In the genomic region with DNA sequence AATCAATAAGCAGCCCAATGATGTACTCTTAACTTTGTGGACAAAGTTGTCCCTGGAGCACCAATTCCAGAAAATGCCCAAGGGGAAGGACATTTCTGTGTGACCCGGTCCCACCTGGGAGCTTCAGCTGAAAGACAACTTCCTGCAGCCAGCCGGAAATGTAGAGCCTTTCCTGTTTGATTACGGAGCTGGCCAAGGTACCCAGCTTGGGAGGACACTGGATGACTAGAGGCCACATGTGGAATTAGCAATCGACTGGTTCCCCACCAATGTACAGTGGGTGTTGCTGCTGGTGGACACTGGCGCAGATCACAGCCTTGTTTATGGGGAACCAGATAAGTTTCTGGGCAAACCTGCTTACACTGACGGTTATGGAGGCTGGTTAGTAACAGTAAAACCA, we compare ENCODE assay signal across 4 cellular contexts.
A peak's percentile ranks its signal among the peaks of the same experiment; 100 is the strongest.
TF ChIP-seq lines count a peak whose summit lies in the region.

No MANE protein-coding gene starts in this region.

TF ChIP-seq in A549, 52 proteins besides CTCF, POLR2A, EP300 and RAD21:
- TF ChIP-seq BHLHE40 (IDR thresholded peaks at IDR 0.05; ENCODE audit: low read depth, low read length) = no peak
- no peak for TF ChIP-seq HOXA7 (CRISPR knock-in tag; IDR thresholded peaks at IDR 0.05)
- TF ChIP-seq RNF2 (IDR thresholded peaks at IDR 0.05; ENCODE audit: borderline replicate concordance, low read depth) = no peak
- TF ChIP-seq REST (IDR thresholded peaks at IDR 0.05) = peak; percentile 43; the same call in 1 of the 2 replicates

TF ChIP-seq in GM23338, 12 proteins besides CTCF, POLR2A, EP300 and RAD21:
- TF ChIP-seq POLR2AphosphoS5 (IDR thresholded peaks at IDR 0.05; ENCODE audit: low read depth) = no peak
- TF ChIP-seq REST (IDR thresholded peaks at IDR 0.05; ENCODE audit: unreplicated experiment) = peak; percentile 51

TF ChIP-seq in Ishikawa, 13 proteins besides CTCF, POLR2A, EP300 and RAD21 (continued from another document):
- TF ChIP-seq REST (IDR thresholded peaks at IDR 0.05; ENCODE audit: low read depth) (peak; percentile 67), CEBPB (IDR thresholded peaks at IDR 0.05) (no peak)

TF ChIP-seq in WTC11, 78 proteins besides CTCF, POLR2A, EP300 and RAD21:
- TF ChIP-seq, protein P1, sequence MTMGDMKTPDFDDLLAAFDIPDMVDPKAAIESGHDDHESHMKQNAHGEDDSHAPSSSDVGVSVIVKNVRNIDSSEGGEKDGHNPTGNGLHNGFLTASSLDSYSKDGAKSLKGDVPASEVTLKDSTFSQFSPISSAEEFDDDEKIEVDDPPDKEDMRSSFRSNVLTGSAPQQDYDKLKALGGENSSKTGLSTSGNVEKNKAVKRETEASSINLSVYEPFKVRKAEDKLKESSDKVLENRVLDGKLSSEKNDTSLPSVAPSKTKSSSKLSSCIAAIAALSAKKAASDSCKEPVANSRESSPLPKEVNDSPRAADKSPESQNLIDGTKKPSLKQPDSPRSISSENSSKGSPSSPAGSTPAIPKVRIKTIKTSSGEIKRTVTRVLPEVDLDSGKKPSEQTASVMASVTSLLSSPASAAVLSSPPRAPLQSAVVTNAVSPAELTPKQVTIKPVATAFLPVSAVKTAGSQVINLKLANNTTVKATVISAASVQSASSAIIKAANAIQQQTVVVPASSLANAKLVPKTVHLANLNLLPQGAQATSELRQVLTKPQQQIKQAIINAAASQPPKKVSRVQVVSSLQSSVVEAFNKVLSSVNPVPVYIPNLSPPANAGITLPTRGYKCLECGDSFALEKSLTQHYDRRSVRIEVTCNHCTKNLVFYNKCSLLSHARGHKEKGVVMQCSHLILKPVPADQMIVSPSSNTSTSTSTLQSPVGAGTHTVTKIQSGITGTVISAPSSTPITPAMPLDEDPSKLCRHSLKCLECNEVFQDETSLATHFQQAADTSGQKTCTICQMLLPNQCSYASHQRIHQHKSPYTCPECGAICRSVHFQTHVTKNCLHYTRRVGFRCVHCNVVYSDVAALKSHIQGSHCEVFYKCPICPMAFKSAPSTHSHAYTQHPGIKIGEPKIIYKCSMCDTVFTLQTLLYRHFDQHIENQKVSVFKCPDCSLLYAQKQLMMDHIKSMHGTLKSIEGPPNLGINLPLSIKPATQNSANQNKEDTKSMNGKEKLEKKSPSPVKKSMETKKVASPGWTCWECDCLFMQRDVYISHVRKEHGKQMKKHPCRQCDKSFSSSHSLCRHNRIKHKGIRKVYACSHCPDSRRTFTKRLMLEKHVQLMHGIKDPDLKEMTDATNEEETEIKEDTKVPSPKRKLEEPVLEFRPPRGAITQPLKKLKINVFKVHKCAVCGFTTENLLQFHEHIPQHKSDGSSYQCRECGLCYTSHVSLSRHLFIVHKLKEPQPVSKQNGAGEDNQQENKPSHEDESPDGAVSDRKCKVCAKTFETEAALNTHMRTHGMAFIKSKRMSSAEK (CRISPR knock-in tag; IDR thresholded peaks at IDR 0.05; ENCODE audit: borderline replicate concordance) = no peak
- TF ChIP-seq, protein P2, sequence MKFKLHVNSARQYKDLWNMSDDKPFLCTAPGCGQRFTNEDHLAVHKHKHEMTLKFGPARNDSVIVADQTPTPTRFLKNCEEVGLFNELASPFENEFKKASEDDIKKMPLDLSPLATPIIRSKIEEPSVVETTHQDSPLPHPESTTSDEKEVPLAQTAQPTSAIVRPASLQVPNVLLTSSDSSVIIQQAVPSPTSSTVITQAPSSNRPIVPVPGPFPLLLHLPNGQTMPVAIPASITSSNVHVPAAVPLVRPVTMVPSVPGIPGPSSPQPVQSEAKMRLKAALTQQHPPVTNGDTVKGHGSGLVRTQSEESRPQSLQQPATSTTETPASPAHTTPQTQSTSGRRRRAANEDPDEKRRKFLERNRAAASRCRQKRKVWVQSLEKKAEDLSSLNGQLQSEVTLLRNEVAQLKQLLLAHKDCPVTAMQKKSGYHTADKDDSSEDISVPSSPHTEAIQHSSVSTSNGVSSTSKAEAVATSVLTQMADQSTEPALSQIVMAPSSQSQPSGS (CRISPR knock-in tag; IDR thresholded peaks at IDR 0.05; ENCODE audit: borderline replicate concordance, low read depth) = no peak
- TF ChIP-seq RORB (CRISPR knock-in tag; IDR thresholded peaks at IDR 0.05) = no peak
- TF ChIP-seq, protein P3, sequence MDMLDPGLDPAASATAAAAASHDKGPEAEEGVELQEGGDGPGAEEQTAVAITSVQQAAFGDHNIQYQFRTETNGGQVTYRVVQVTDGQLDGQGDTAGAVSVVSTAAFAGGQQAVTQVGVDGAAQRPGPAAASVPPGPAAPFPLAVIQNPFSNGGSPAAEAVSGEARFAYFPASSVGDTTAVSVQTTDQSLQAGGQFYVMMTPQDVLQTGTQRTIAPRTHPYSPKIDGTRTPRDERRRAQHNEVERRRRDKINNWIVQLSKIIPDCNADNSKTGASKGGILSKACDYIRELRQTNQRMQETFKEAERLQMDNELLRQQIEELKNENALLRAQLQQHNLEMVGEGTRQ (CRISPR knock-in tag; IDR thresholded peaks at IDR 0.05) = no peak
- no peak for TF ChIP-seq MYBL2 (CRISPR knock-in tag; IDR thresholded peaks at IDR 0.05)
- TF ChIP-seq NR2C2 (CRISPR knock-in tag; IDR thresholded peaks at IDR 0.05) = no peak
- no peak for TF ChIP-seq ZNF671 (CRISPR knock-in tag; IDR thresholded peaks at IDR 0.05)
- no peak for TF ChIP-seq MAX (CRISPR knock-in tag; IDR thresholded peaks at IDR 0.05)
- TF ChIP-seq TCF7 (CRISPR knock-in tag; IDR thresholded peaks at IDR 0.05; ENCODE audit: low read depth) = no peak
- TF ChIP-seq ESRRA (CRISPR knock-in tag; IDR thresholded peaks at IDR 0.05; ENCODE audit: borderline replicate concordance) = no peak
- no peak for TF ChIP-seq CBFB (CRISPR knock-in tag; IDR thresholded peaks at IDR 0.05; ENCODE audit: low read depth)
- TF ChIP-seq, protein P4, sequence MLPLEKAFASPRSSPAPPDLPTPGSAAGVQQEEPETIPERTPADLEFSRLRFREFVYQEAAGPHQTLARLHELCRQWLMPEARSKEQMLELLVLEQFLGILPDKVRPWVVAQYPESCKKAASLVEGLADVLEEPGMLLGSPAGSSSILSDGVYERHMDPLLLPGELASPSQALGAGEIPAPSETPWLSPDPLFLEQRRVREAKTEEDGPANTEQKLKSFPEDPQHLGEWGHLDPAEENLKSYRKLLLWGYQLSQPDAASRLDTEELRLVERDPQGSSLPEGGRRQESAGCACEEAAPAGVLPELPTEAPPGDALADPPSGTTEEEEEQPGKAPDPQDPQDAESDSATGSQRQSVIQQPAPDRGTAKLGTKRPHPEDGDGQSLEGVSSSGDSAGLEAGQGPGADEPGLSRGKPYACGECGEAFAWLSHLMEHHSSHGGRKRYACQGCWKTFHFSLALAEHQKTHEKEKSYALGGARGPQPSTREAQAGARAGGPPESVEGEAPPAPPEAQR (CRISPR knock-in tag; IDR thresholded peaks at IDR 0.05) = no peak
- TF ChIP-seq MXD4 (CRISPR knock-in tag; IDR thresholded peaks at IDR 0.05; ENCODE audit: borderline replicate concordance) = no peak
